In the genomic region with DNA sequence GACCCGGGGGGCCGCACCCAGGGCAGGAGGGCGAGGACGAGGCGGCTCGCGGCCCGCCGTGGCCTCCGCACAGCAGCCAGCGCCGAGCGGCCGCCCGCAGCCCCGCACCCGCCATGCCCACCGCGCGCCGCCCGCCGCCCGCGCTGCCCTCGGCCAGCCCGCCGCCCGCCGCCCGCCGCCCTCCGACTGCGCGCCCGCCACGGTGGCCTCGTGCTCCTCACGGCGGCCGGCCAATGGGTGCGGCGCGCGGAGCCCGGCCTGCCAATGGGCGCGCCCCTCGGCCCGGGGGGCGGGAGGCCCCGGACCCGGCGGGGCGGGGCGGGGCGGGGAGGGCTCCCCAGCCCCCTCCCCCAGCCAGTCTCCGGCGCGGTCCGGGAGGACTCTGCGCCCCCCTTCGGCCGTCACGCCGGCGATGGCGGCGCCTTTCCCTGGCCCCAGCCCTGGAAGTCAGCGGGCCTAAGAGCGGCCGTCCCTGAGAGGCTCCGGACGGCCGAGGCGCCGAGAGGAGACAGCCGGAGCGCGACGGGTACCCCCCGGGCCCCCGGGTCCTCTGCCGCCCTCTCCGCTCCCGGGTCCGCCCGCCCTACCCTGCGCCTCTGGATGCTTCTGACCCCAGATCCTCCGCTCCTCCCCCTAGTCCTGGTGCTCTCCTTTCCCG, we compare ENCODE assay signal across 8 cellular contexts. TPM values are rescaled to one million over a fixed set of nuclear protein-coding genes. Genes with fewer than 3 reads are reported as not detected.
A peak's percentile ranks its signal among the peaks of the same experiment; 100 is the strongest.
DNase-seq lines count a peak whose midpoint lies in the region; ATAC-seq and TF ChIP-seq lines count a peak whose summit lies in the region.

A gene (minus strand): TSS at position 235 of the 658 bp plus-strand sequence. CDS start 120 bp downstream, at position 115.

- H2AFZ ChIP-seq in trophoblast cell (ENCODE audit: insufficient read depth, low read length, poor library complexity): peak within 1 kb of the TSS; percentile 77

- peaks cover 26% of the 10 kb centered on the region for H3K79me1 ChIP-seq in trophoblast cell (ENCODE audit: low read length)

- H3K27me3 ChIP-seq in HUES64 (ENCODE audit: insufficient read depth, low read length): no peaks in the 10 kb centered on the region
- H3K27me3 ChIP-seq in trophoblast cell (ENCODE audit: insufficient read depth, low read length): no peaks in the 10 kb centered on the region
- H3K27me3 ChIP-seq in upper lobe of left lung: no peaks in the 10 kb centered on the region

- peak within 1 kb of the TSS; percentile 83 for H3K4me3 Mint-ChIP-seq in activated naive CD8-positive, alpha-beta T cell treated with anti-CD3 and anti-CD28 coated beads, Interleukin-2, amount 50 U/mL, for 24 hours

- H3K18ac ChIP-seq in trophoblast cell (ENCODE audit: low read length): peak within 1 kb of the TSS; percentile 96

- H3K4me1 Mint-ChIP-seq in activated naive CD8-positive, alpha-beta T cell treated with anti-CD3 and anti-CD28 coated beads, Interleukin-2, amount 50 U/mL, for 24 hours: peaks cover 39% of the 10 kb centered on the region

- peak; percentile 23 for ATAC-seq in GM18861 (IDR thresholded peaks at IDR 0.05; ENCODE audit: unreplicated experiment)
- ATAC-seq in SK-N-SH treated with all-trans-retinoic acid at 6 μM for 48 hours: peak; percentile 14
- peak; percentile 50 for ATAC-seq in activated naive CD8-positive, alpha-beta T cell treated with anti-CD3 and anti-CD28 coated beads, Interleukin-2, amount 50 U/mL, for 24 hours
- ATAC-seq in Right ventricle myocardium superior (ENCODE audit: poor library complexity): peak; percentile 23
- peak in 1 of 2 donors; percentile 66 for ATAC-seq in upper lobe of left lung (ENCODE audit: low FRiP score in 2 of 2)

- peak within 1 kb of the TSS; percentile 92 for H4K8ac ChIP-seq in trophoblast cell (ENCODE audit: low read depth, low read length)

- H3K27ac Mint-ChIP-seq in activated naive CD8-positive, alpha-beta T cell treated with anti-CD3 and anti-CD28 coated beads, Interleukin-2, amount 50 U/mL, for 24 hours: peak within 1 kb of the TSS; percentile 73

- peak within 1 kb of the TSS; percentile 89 for H3K14ac ChIP-seq in trophoblast cell (ENCODE audit: low read length)

- H2BK5ac ChIP-seq in trophoblast cell (ENCODE audit: low read depth, low read length, poor library complexity): peak within 1 kb of the TSS; percentile 59

- peak within 1 kb of the TSS; percentile 71 for H2AK5ac ChIP-seq in trophoblast cell (ENCODE audit: low read length)

- H3K79me2 ChIP-seq in trophoblast cell (ENCODE audit: control insufficient read depth, insufficient read depth, low read length, poor library complexity): peaks cover 39% of the 10 kb centered on the region

- H2BK12ac ChIP-seq in trophoblast cell (ENCODE audit: low read length): peak within 1 kb of the TSS; percentile 25

- no peak for TF ChIP-seq EP300 in upper lobe of left lung (IDR thresholded peaks at IDR 0.05)

- DNase-seq in AG09309 (ENCODE audit: low read depth) (no peak), Right ventricle myocardium superior (peak; percentile 80), trophoblast cell (peak; percentile 32 to 69), upper lobe of left lung (peak; percentile 80 to 94)
- peak; percentile 78 for DNase-seq in activated naive CD8-positive, alpha-beta T cell treated with anti-CD3 and anti-CD28 coated beads, Interleukin-2, amount 50 U/mL, for 24 hours

- H3K4me2 ChIP-seq in trophoblast cell (ENCODE audit: low read length): peak within 1 kb of the TSS; percentile 82

- no peak within 1 kb of the TSS for H3K23ac ChIP-seq in trophoblast cell (ENCODE audit: low read length)

- H3K9me3 ChIP-seq in HUES64 (ENCODE audit: insufficient read depth, low read depth, low read length) (no peaks in the 10 kb centered on the region), trophoblast cell (ENCODE audit: insufficient read depth, low read depth, low read length) (peaks cover 2% of the 10 kb centered on the region), upper lobe of left lung (no peaks in the 10 kb centered on the region)

- no peak for TF ChIP-seq POLR2A in upper lobe of left lung (IDR thresholded peaks at IDR 0.05)

- H3K4me3 ChIP-seq in AG09309 (ENCODE audit: control insufficient read depth, low read depth, low read length) (peak within 1 kb of the TSS; percentile 82), HUES64 (ENCODE audit: low read length) (peak within 1 kb of the TSS; percentile 78), trophoblast cell (ENCODE audit: low read depth, low read length) (peak within 1 kb of the TSS; percentile 83), upper lobe of left lung (peak within 1 kb of the TSS; percentile 43 to 80 (median 74))

- H3K4me1 ChIP-seq in HUES64 (ENCODE audit: insufficient read depth, low read length) (peaks cover 27% of the 10 kb centered on the region), trophoblast cell (ENCODE audit: control insufficient read depth in 1 of 2, insufficient read depth in 2 of 2, low read length in 2 of 2) (peaks cover 42 to 48% of the 10 kb centered on the region in 2 experiments), upper lobe of left lung (peaks cover 51 to 87% (median 68%) of the 10 kb centered on the region in 4 donors)

- peaks cover 13% of the 10 kb centered on the region for H3K36me3 Mint-ChIP-seq in activated naive CD8-positive, alpha-beta T cell treated with anti-CD3 and anti-CD28 coated beads, Interleukin-2, amount 50 U/mL, for 24 hours (ENCODE audit: low read depth)

- peak within 1 kb of the TSS; percentile 93 for H4K91ac ChIP-seq in trophoblast cell (ENCODE audit: low read depth, low read length)

- no peak for TF ChIP-seq CTCF in AG09309 (IDR thresholded peaks at IDR 0.05; ENCODE audit: control insufficient read depth, insufficient read depth, low read depth, low read length, missing control alignments)
- peak in 1 of 6 experiments; percentile 13 for TF ChIP-seq CTCF in upper lobe of left lung (IDR thresholded peaks at IDR 0.05)

- H3K4ac ChIP-seq in trophoblast cell (ENCODE audit: low read depth, low read length): peak within 1 kb of the TSS; percentile 82

- H3K9ac ChIP-seq in HUES64 (ENCODE audit: low read depth, low read length) (peak within 1 kb of the TSS; percentile 86), trophoblast cell (ENCODE audit: low read length) (peak within 1 kb of the TSS; percentile 64)

- no peaks in the 10 kb centered on the region for H3K9me3 Mint-ChIP-seq in activated naive CD8-positive, alpha-beta T cell treated with anti-CD3 and anti-CD28 coated beads, Interleukin-2, amount 50 U/mL, for 24 hours

- peak within 1 kb of the TSS; percentile 65 for H2BK120ac ChIP-seq in trophoblast cell (ENCODE audit: insufficient read depth, low read length, poor library complexity)

- H4K12ac ChIP-seq in trophoblast cell (ENCODE audit: low read depth, low read length): peak within 1 kb of the TSS; percentile 81

- H3K27ac ChIP-seq in HUES64 (ENCODE audit: low read depth, low read length) (peak within 1 kb of the TSS; percentile 63), trophoblast cell (ENCODE audit: low read depth, low read length) (peak within 1 kb of the TSS; percentile 12), upper lobe of left lung (peak within 1 kb of the TSS; percentile 68 to 90 (median 80))

- WGBS in HUES64: under 1% methylated on average over 91 of the region's 91 CpGs
- no CpG with 5 or more reads among the region's 91 CpGs for WGBS in trophoblast cell (ENCODE audit: extremely low coverage, insufficient coverage, insufficient read length)
- WGBS in upper lobe of left lung, 2 donors: 7 to 12% methylated on average over 11 to 12 of the region's 91 CpGs

- peaks cover 18% of the 10 kb centered on the region for H3K36me3 ChIP-seq in HUES64 (ENCODE audit: insufficient read depth, low read length)
- H3K36me3 ChIP-seq in trophoblast cell (ENCODE audit: control insufficient read depth in 1 of 2, insufficient read depth in 2 of 2, low read length in 2 of 2): peaks cover 11 to 13% of the 10 kb centered on the region in 2 experiments
- peaks cover 0 to 4% (median 0%) of the 10 kb centered on the region in 4 donors for H3K36me3 ChIP-seq in upper lobe of left lung

- intact Hi-C loops in Right ventricle myocardium superior (cut with DNase I): no loop called here

- no peaks in the 10 kb centered on the region for H3K27me3 Mint-ChIP-seq in activated naive CD8-positive, alpha-beta T cell treated with anti-CD3 and anti-CD28 coated beads, Interleukin-2, amount 50 U/mL, for 24 hours

TF ChIP-seq in SK-N-SH treated with all-trans-retinoic acid at 6 μM for 48 hours, 23 proteins besides CTCF, POLR2A, EP300 and RAD21 (continues in another document):
- TF ChIP-seq, protein P1, sequence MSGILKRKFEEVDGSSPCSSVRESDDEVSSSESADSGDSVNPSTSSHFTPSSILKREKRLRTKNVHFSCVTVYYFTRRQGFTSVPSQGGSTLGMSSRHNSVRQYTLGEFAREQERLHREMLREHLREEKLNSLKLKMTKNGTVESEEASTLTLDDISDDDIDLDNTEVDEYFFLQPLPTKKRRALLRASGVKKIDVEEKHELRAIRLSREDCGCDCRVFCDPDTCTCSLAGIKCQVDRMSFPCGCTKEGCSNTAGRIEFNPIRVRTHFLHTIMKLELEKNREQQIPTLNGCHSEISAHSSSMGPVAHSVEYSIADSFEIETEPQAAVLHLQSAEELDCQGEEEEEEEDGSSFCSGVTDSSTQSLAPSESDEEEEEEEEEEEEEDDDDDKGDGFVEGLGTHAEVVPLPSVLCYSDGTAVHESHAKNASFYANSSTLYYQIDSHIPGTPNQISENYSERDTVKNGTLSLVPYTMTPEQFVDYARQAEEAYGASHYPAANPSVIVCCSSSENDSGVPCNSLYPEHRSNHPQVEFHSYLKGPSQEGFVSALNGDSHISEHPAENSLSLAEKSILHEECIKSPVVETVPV (CRISPR knock-in tag; IDR thresholded peaks at IDR 0.05): no peak
- TF ChIP-seq, protein P2, sequence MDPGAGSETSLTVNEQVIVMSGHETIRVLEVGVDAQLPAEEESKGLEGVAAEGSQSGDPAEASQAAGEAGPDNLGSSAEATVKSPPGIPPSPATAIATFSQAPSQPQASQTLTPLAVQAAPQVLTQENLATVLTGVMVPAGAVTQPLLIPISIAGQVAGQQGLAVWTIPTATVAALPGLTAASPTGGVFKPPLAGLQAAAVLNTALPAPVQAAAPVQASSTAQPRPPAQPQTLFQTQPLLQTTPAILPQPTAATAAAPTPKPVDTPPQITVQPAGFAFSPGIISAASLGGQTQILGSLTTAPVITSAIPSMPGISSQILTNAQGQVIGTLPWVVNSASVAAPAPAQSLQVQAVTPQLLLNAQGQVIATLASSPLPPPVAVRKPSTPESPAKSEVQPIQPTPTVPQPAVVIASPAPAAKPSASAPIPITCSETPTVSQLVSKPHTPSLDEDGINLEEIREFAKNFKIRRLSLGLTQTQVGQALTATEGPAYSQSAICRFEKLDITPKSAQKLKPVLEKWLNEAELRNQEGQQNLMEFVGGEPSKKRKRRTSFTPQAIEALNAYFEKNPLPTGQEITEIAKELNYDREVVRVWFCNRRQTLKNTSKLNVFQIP (CRISPR knock-in tag; IDR thresholded peaks at IDR 0.05; ENCODE audit: borderline replicate concordance, low read depth): no peak

RNA-seq across cellular contexts. Expression of the gene that starts here (rescaled TPM):
- polyA plus RNA-seq in HUES64 (2013, experiment 1 of 2): 301 TPM
- 314 TPM for polyA plus RNA-seq in HUES64 (2013, experiment 2 of 2)
- total RNA-seq in Right ventricle myocardium superior: 84.1 TPM
- 247 and 254 TPM in 2 replicates for polyA plus RNA-seq in trophoblast cell (2013)
- total RNA-seq in upper lobe of left lung: 100 to 1,000 TPM in 1 of 6 donors, 10 to 100 TPM in 5; 27.3 to 113 (median 46.2) TPM

Comparison
In these comparisons a context has a peak if more than half of its experiments do, and no peak if none do; other contexts are left out.
1. H3K27ac ChIP-seq: peak in every context shown above with its lines; median percentile 80 in upper lobe of left lung; 63 in HUES64; 12 in trophoblast cell.